8 cellular contexts compared by ENCODE assay signal in genomic region chr5:172282277-172283019, GRCh38. TPM values are rescaled to one million over a fixed set of nuclear protein-coding genes. Genes with fewer than 3 reads are reported as not detected.
A peak's percentile ranks its signal among the peaks of the same experiment; 100 is the strongest.
DNase-seq lines count a peak whose midpoint lies in the region; ATAC-seq, FAIRE-seq and TF ChIP-seq lines count a peak whose summit lies in the region.

No MANE protein-coding gene starts in this region.

- H3K4me1 ChIP-seq in OCI-LY7 (ENCODE audit: insufficient read depth, low read length, poor library complexity, severe bottlenecking) (peaks cover 25% of the 10 kb centered on the region), endothelial cell of umbilical vein (ENCODE audit: control insufficient read depth, extremely low read depth, insufficient read depth, low read length) (peaks cover 21% of the 10 kb centered on the region), pancreas (peaks cover 9 to 22% (median 17%) of the 10 kb centered on the region in 3 donors)

- H3K9me1 ChIP-seq in endothelial cell of umbilical vein (replicated peaks; ENCODE audit: control insufficient read depth, extremely low read depth, insufficient read depth, low read length), result no peaks in the 10 kb centered on the region

- dilution Hi-C loops in endothelial cell of umbilical vein (cut with MboI; ENCODE audit: extremely low pct_ligation_motif_present, low sequenced_read_pairs), result no loop called here

- peak overlapping the region; percentile 73 for H3K9ac ChIP-seq in endothelial cell of umbilical vein (replicated peaks; ENCODE audit: extremely low read depth, insufficient read depth, low read length)

- TF ChIP-seq CTCF in OCI-LY7 (conservative IDR thresholded peaks at IDR 0.05; ENCODE audit: low read length) (no peak), endothelial cell of umbilical vein (IDR thresholded peaks at IDR 0.05; ENCODE audit: extremely low read depth in 1 of 2, insufficient read depth in 1 of 2, low read depth in 1 of 2, low read length in 2 of 2) (no peak), pancreas (IDR thresholded peaks at IDR 0.05) (no peak)

- POLR2A ChIA-PET in OCI-LY7 (lab: Charles Lee) (interaction anchor here (0.6 to 1.5 kb wide), 10 partner anchors 10 to 276 kb away, joined by 3 to 9 read pairs (median 4); partner anchors contain the start of gene FBXW11), endothelial cell of umbilical vein (lab: Charles Lee) (interaction anchor here (0.7 to 1.6 kb wide), 4 partner anchors 11 to 175 kb away, joined by 3 to 7 read pairs (median 3); partner anchors contain the start of gene STK10)

- peaks cover 13% of the 10 kb centered on the region; the same call in 1 of the 2 replicates for H4K20me1 ChIP-seq in OCI-LY7 (ENCODE audit: insufficient read depth, low read length)
- H4K20me1 ChIP-seq in endothelial cell of umbilical vein (replicated peaks; ENCODE audit: control insufficient read depth, extremely low read depth, insufficient read depth, low read length), result peaks cover 6% of the 10 kb centered on the region

- CTCF ChIA-PET in OCI-LY7 (lab: Charles Lee; ENCODE audit: unreplicated experiment) (interaction anchor here (0.8 kb wide), 2 partner anchors 96 to 371 kb away, joined by 3 read pairs; no protein-coding TSS in a partner anchor), endothelial cell of umbilical vein (lab: Charles Lee) (interaction anchor here (0.7 to 2.8 kb wide), 22 partner anchors 10 to 864 kb away, joined by 3 to 25 read pairs (median 6); partner anchors contain the start of genes FBXW11 and STK10)

- no peaks in the 10 kb centered on the region for H3K9me3 ChIP-seq in OCI-LY7 (ENCODE audit: low read length)
- H3K9me3 ChIP-seq in endothelial cell of umbilical vein (replicated peaks; ENCODE audit: control insufficient read depth, insufficient read depth, low read length), result no peaks in the 10 kb centered on the region
- no peaks in the 10 kb centered on the region for H3K9me3 ChIP-seq in pancreas

- H3K27ac ChIP-seq in OCI-LY7 (ENCODE audit: low read depth, low read length, poor library complexity, severe bottlenecking) (no peak overlapping the region), endothelial cell of umbilical vein (ENCODE audit: insufficient read depth, low read depth, low read length) (peak overlapping the region; percentile 82), pancreas (peak overlapping the region; percentile 86 to 95 (median 90))

- H3K9me2 ChIP-seq in OCI-LY7 (ENCODE audit: insufficient read depth, low read length), result no peaks in the 10 kb centered on the region

- FAIRE-seq in endothelial cell of umbilical vein (lab: Jason Lieb, UNC) (peak; percentile 38), pancreas (lab: Jason Lieb, UNC) (no peak)

- intact Hi-C loops in OCI-LY7 (cut with micrococcal nuclease; ENCODE audit: unreplicated experiment) (loop anchor here (2.0 to 5.0 kb wide), 2 partner anchors 94 to 275 kb away; partner anchors contain the start of genes FBXW11 and STK10), endothelial cell of umbilical vein (cut with micrococcal nuclease) (loop anchor here (1.0 to 5.0 kb wide), 5 partner anchors 170 to 865 kb away; partner anchors contain the start of genes FBXW11, FGF18 and SH3PXD2B), pancreas (cut with DNase I) (no loop called here)

- no peaks in the 10 kb centered on the region for H3K27me3 ChIP-seq in endothelial cell of umbilical vein (ENCODE audit: control insufficient read depth in 2 of 2, insufficient read depth in 2 of 2, low read length in 2 of 2)
- no peaks in the 10 kb centered on the region for H3K27me3 ChIP-seq in pancreas

- peak overlapping the region; percentile 69; the same call in 1 of the 2 replicates for H2AFZ ChIP-seq in OCI-LY7 (ENCODE audit: low read length)
- H2AFZ ChIP-seq in endothelial cell of umbilical vein (ENCODE audit: low read depth, low read length), result peak overlapping the region; percentile 79

- no TSS peak for BruUV-seq in OCI-LY7 (replicated peaks; lab: Mats Ljungman, UMichigan)
- BruUV-seq in endothelial cell of umbilical vein (replicated peaks; lab: Mats Ljungman, UMichigan), result TSS peak; percentile 35

- no peak for ATAC-seq in pancreas
- no peak for ATAC-seq in left lobe of liver

- H3K79me2 ChIP-seq in OCI-LY7 (ENCODE audit: insufficient read depth, low read depth, low read length) (peaks cover 49% of the 10 kb centered on the region), endothelial cell of umbilical vein (ENCODE audit: control insufficient read depth, insufficient read depth, low read length) (peaks cover 58% of the 10 kb centered on the region)

- peak; percentile 71 for DNase-seq in ELR (ENCODE audit: low read depth)
- peak; percentile 11 for DNase-seq in OCI-LY7 (ENCODE audit: low spot score)
- peak; percentile 34 for DNase-seq in endothelial cell of umbilical vein (ENCODE audit: low read depth, low spot score)
- no peak for DNase-seq in pancreas
- DNase-seq in AML-193 (lab: John Stamatoyannopoulos, UW), result no peak
- no peak for DNase-seq in left lobe of liver (ENCODE audit: low spot score)
- DNase-seq in COR-L47 (lab: John Stamatoyannopoulos, UW), result no peak
- DNase-seq in MV-4-11 (lab: John Stamatoyannopoulos, UW), result no peak

- H3K4me3 ChIP-seq in OCI-LY7 (ENCODE audit: low read depth, low read length, poor library complexity, severe bottlenecking) (peak overlapping the region; percentile 94), endothelial cell of umbilical vein (replicated peaks in 1 of 3; ENCODE audit: insufficient read depth in 1 of 3, low read depth in 1 of 3, low read length in 3 of 3) (peak overlapping the region; percentile 73 to 93 (median 92)), pancreas (peak overlapping the region; percentile 49 to 95 (median 90))

- H3K4me2 ChIP-seq in OCI-LY7 (ENCODE audit: low read length) (peak overlapping the region; percentile 87), endothelial cell of umbilical vein (ENCODE audit: insufficient read depth, low read length) (peak overlapping the region; percentile 100)

- H3K36me3 ChIP-seq in OCI-LY7 (ENCODE audit: insufficient read depth, low read length) (peaks cover 19% of the 10 kb centered on the region), endothelial cell of umbilical vein (ENCODE audit: control insufficient read depth in 2 of 2, extremely low read depth in 1 of 2, insufficient read depth in 2 of 2, low read length in 2 of 2) (no peaks in the 10 kb centered on the region), pancreas (no peaks in the 10 kb centered on the region)

- 4 to 5% methylated on average over 13 of the region's 13 CpGs for WGBS in pancreas, 2 donors

- no peak for TF ChIP-seq POLR2A in endothelial cell of umbilical vein (IDR thresholded peaks at IDR 0.05; ENCODE audit: low read depth, low read length)

TF ChIP-seq in endothelial cell of umbilical vein, 7 proteins besides CTCF, POLR2A, EP300 and RAD21:
- TF ChIP-seq JUN (IDR thresholded peaks at IDR 0.05; ENCODE audit: borderline replicate concordance, insufficient read depth, insufficient read length, low read depth), result no peak
- no peak for TF ChIP-seq EZH2 (IDR thresholded peaks at IDR 0.05; ENCODE audit: borderline replicate concordance, low read depth, low read length, severe bottlenecking)
- TF ChIP-seq POLR2AphosphoS5 (IDR thresholded peaks at IDR 0.05; ENCODE audit: insufficient read depth, low read depth, low read length), result no peak
- no peak for TF ChIP-seq GATA2 (IDR thresholded peaks at IDR 0.05; ENCODE audit: insufficient read depth, insufficient read length, low read depth, low read length)
- TF ChIP-seq FOS (IDR thresholded peaks at IDR 0.05; ENCODE audit: borderline replicate concordance, insufficient read depth, low read length), result peak; percentile 15
- no peak for TF ChIP-seq MYC (IDR thresholded peaks at IDR 0.05; ENCODE audit: low read depth, low read length)
TF ChIP-seq in endothelial cell of umbilical vein: peak in this region for 1.

RNA-seq across cellular contexts. Expression of gene UBTD2, which starts 1.1 kb away (rescaled TPM):
- total RNA-seq in OCI-LY7 (2014; rRNA removed; shearing (Covaris generic)), result 14.7 and 16.0 TPM in 2 replicates
- total RNA-seq in OCI-LY7 (2022), result 19.4 and 19.8 TPM in 2 replicates
- 21.6 and 22.6 TPM in 2 replicates for total RNA-seq in endothelial cell of umbilical vein
- polyA plus RNA-seq in endothelial cell of umbilical vein, result 7.7 and 10.1 TPM in 2 replicates
- polyA plus RNA-seq in endothelial cell of umbilical vein (2011; cell fraction: cytosol; rRNA removed), result 13.3 TPM in 2 replicates
- polyA plus RNA-seq in endothelial cell of umbilical vein (2011; cell fraction: nucleus; rRNA removed), result 9.1 and 10.8 TPM in 2 replicates
- 15.8 and 21.8 TPM in 2 replicates for polyA plus RNA-seq in endothelial cell of umbilical vein (2012)
- 14.5 and 16.1 TPM in 2 replicates for polyA minus RNA-seq in endothelial cell of umbilical vein
- polyA minus RNA-seq in endothelial cell of umbilical vein (2011; cell fraction: cytosol; rRNA and poly(A)+ RNA removed), result 9.9 TPM
- polyA minus RNA-seq in endothelial cell of umbilical vein (2011; cell fraction: nucleus; rRNA and poly(A)+ RNA removed), result 7.2 and 9.9 TPM in 2 replicates
- 10 to 100 TPM in 2 of 6 donors, 1 to 10 TPM in 4; 4.5 to 12.9 (median 6.9) TPM for total RNA-seq in pancreas
- 1 to 10 TPM; 5.9 to 7.8 TPM for polyA plus RNA-seq in pancreas
- total RNA-seq in left lobe of liver, result 7.1 TPM

Comparison
In these comparisons a context has a peak if more than half of its experiments do, and no peak if none do; other contexts are left out.
1. DNase-seq: peak in ELR (single experiment), OCI-LY7 (single experiment) and endothelial cell of umbilical vein (single experiment); none in pancreas (0 of 6), AML-193 (0 of 2), left lobe of liver (single experiment), COR-L47 (single experiment) and MV-4-11 (single experiment).
2. intact Hi-C loops: an anchor here in OCI-LY7 (2.0 to 5.0 kb wide) and endothelial cell of umbilical vein (1.0 to 5.0 kb wide); none called in pancreas.
3. Peak in every context shown above with its lines, with median percentiles within 50 percentile points of each other: H3K4me3 ChIP-seq.